ENCODE assay signal across 1 cellular context in the genomic region with DNA sequence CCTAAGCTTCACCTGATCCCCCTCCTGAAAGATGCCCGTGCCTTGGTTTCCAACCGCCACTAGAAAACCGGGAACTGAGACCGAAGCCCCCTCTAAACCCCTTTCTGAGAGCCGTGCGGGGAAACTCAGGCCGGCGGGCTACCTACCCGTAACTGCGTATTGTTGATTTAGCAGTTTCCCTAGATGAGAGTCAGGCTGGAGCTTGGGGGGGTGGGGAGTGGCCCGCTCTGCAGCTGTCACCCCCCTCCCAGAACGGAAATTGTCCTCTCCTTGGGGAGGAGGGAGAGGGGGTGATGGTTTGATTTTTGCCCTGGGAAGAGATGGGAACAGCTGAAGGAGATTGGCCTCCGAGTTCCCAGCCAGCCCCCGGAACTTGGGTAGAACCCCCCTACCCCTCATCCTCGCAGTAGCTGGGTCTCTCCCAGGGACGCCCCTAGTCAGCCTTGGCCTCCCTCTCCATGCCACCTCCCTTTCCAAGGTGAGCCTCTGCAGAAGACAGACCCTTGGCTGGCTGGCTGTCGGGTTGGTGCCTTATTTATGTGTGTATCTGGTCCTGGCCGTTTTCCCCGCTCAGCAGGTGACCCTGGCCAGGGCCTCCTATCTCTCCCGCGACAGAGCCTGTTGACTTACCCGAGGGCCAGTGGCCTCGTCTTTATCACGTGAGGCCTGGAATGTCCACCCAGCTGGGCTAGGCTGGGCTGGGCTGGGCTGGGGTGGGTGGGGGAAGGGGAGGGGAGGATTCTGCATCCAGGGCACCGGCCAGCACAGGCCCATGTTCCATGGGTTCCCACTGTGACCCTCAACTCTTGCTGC.
TF ChIP-seq lines count a peak whose summit lies in the region.

No MANE protein-coding gene starts in this region.

TF ChIP-seq in HepG2, 621 proteins besides CTCF, POLR2A, EP300 and RAD21 (continued from another document and continues in another):
- TF ChIP-seq ZNF318 (CRISPR knock-in tag; IDR thresholded peaks at IDR 0.05) (no peak), ISX (CRISPR knock-in tag; conservative IDR thresholded peaks at IDR 0.05) (no peak), TRAFD1 (CRISPR knock-in tag; IDR thresholded peaks at IDR 0.05; ENCODE audit: borderline replicate concordance) (no peak), MAFF (IDR thresholded peaks at IDR 0.05; ENCODE audit: low read depth, low read length) (no peak), ZNF891 (CRISPR knock-in tag; IDR thresholded peaks at IDR 0.05) (no peak; the same call in 1 of the 2 replicates), NCOA5 (CRISPR knock-in tag; IDR thresholded peaks at IDR 0.05) (no peak), ZMYM2 (CRISPR knock-in tag; IDR thresholded peaks at IDR 0.05) (no peak), ZNF251 (CRISPR knock-in tag; IDR thresholded peaks at IDR 0.05) (no peak), GFI1 (CRISPR knock-in tag; IDR thresholded peaks at IDR 0.05; ENCODE audit: borderline replicate concordance) (peak; percentile 45; the same call in 1 of the 2 replicates), THAP7 (CRISPR knock-in tag; IDR thresholded peaks at IDR 0.05) (no peak), CBFB (CRISPR knock-in tag; IDR thresholded peaks at IDR 0.05) (no peak), ZNF354B (CRISPR knock-in tag; IDR thresholded peaks at IDR 0.05) (no peak), HDAC2 (CRISPR knock-in tag; IDR thresholded peaks at IDR 0.05) (peak; percentile 78), ZNF792 (CRISPR knock-in tag; IDR thresholded peaks at IDR 0.05) (no peak; the same call in 1 of the 2 replicates), KDM4B (CRISPR knock-in tag; IDR thresholded peaks at IDR 0.05) (no peak)
- TF ChIP-seq, protein P1, sequence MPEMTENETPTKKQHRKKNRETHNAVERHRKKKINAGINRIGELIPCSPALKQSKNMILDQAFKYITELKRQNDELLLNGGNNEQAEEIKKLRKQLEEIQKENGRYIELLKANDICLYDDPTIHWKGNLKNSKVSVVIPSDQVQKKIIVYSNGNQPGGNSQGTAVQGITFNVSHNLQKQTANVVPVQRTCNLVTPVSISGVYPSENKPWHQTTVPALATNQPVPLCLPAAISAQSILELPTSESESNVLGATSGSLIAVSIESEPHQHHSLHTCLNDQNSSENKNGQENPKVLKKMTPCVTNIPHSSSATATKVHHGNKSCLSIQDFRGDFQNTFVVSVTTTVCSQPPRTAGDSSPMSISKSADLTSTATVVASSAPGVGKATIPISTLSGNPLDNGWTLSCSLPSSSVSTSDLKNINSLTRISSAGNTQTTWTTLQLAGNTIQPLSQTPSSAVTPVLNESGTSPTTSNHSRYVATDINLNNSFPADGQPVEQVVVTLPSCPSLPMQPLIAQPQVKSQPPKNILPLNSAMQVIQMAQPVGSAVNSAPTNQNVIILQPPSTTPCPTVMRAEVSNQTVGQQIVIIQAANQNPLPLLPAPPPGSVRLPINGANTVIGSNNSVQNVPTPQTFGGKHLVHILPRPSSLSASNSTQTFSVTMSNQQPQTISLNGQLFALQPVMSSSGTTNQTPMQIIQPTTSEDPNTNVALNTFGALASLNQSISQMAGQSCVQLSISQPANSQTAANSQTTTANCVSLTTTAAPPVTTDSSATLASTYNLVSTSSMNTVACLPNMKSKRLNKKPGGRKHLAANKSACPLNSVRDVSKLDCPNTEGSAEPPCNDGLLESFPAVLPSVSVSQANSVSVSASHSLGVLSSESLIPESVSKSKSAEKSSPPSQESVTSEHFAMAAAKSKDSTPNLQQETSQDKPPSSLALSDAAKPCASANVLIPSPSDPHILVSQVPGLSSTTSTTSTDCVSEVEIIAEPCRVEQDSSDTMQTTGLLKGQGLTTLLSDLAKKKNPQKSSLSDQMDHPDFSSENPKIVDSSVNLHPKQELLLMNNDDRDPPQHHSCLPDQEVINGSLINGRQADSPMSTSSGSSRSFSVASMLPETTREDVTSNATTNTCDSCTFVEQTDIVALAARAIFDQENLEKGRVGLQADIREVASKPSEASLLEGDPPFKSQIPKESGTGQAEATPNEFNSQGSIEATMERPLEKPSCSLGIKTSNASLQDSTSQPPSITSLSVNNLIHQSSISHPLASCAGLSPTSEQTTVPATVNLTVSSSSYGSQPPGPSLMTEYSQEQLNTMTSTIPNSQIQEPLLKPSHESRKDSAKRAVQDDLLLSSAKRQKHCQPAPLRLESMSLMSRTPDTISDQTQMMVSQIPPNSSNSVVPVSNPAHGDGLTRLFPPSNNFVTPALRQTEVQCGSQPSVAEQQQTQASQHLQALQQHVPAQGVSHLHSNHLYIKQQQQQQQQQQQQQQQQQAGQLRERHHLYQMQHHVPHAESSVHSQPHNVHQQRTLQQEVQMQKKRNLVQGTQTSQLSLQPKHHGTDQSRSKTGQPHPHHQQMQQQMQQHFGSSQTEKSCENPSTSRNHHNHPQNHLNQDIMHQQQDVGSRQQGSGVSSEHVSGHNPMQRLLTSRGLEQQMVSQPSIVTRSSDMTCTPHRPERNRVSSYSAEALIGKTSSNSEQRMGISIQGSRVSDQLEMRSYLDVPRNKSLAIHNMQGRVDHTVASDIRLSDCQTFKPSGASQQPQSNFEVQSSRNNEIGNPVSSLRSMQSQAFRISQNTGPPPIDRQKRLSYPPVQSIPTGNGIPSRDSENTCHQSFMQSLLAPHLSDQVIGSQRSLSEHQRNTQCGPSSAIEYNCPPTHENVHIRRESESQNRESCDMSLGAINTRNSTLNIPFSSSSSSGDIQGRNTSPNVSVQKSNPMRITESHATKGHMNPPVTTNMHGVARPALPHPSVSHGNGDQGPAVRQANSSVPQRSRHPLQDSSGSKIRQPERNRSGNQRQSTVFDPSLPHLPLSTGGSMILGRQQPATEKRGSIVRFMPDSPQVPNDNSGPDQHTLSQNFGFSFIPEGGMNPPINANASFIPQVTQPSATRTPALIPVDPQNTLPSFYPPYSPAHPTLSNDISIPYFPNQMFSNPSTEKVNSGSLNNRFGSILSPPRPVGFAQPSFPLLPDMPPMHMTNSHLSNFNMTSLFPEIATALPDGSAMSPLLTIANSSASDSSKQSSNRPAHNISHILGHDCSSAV (CRISPR knock-in tag; IDR thresholded peaks at IDR 0.05; ENCODE audit: borderline replicate concordance): no peak
- TF ChIP-seq, protein P2, sequence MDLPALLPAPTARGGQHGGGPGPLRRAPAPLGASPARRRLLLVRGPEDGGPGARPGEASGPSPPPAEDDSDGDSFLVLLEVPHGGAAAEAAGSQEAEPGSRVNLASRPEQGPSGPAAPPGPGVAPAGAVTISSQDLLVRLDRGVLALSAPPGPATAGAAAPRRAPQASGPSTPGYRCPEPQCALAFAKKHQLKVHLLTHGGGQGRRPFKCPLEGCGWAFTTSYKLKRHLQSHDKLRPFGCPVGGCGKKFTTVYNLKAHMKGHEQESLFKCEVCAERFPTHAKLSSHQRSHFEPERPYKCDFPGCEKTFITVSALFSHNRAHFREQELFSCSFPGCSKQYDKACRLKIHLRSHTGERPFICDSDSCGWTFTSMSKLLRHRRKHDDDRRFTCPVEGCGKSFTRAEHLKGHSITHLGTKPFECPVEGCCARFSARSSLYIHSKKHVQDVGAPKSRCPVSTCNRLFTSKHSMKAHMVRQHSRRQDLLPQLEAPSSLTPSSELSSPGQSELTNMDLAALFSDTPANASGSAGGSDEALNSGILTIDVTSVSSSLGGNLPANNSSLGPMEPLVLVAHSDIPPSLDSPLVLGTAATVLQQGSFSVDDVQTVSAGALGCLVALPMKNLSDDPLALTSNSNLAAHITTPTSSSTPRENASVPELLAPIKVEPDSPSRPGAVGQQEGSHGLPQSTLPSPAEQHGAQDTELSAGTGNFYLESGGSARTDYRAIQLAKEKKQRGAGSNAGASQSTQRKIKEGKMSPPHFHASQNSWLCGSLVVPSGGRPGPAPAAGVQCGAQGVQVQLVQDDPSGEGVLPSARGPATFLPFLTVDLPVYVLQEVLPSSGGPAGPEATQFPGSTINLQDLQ (CRISPR knock-in tag; IDR thresholded peaks at IDR 0.05): peak; percentile 41; the same call in 1 of the 2 replicates
- TF ChIP-seq, protein P3, sequence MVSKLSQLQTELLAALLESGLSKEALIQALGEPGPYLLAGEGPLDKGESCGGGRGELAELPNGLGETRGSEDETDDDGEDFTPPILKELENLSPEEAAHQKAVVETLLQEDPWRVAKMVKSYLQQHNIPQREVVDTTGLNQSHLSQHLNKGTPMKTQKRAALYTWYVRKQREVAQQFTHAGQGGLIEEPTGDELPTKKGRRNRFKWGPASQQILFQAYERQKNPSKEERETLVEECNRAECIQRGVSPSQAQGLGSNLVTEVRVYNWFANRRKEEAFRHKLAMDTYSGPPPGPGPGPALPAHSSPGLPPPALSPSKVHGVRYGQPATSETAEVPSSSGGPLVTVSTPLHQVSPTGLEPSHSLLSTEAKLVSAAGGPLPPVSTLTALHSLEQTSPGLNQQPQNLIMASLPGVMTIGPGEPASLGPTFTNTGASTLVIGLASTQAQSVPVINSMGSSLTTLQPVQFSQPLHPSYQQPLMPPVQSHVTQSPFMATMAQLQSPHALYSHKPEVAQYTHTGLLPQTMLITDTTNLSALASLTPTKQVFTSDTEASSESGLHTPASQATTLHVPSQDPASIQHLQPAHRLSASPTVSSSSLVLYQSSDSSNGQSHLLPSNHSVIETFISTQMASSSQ (IDR thresholded peaks at IDR 0.05; ENCODE audit: low read depth): no peak; the same call in 1 of the 2 replicates
- TF ChIP-seq, protein P3 (CRISPR knock-in tag; IDR thresholded peaks at IDR 0.05; ENCODE audit: borderline replicate concordance): no peak; the same call in 1 of the 2 replicates
